ENCODE assay signal across 1 cellular context in genomic region chr1:184051485-184052193, GRCh38.
A peak's percentile ranks its signal among the peaks of the same experiment; 100 is the strongest.
TF ChIP-seq lines count a peak whose summit lies in the region.

Gene TSEN15, plus strand, starts transcription at chr1:184051730. Its CDS starts 26 bp downstream, at chr1:184051756.

TF ChIP-seq in GM12878, 131 proteins besides CTCF, POLR2A, EP300 and RAD21 (continued from another document and continues in another):
- TF ChIP-seq ZNF592 (IDR thresholded peaks at IDR 0.05) (peak; percentile 72), ESRRA (IDR thresholded peaks at IDR 0.05; ENCODE audit: low read length) (peak; percentile 65; the same call in 1 of the 2 replicates), DPF2 (IDR thresholded peaks at IDR 0.05) (peak; percentile 77), FOXM1 (IDR thresholded peaks at IDR 0.05; ENCODE audit: low read depth, low read length) (peak; percentile 40; the same call in 1 of the 2 replicates), CEBPZ (IDR thresholded peaks at IDR 0.05; ENCODE audit: low read depth, low read length) (no peak), IRF3 (IDR thresholded peaks at IDR 0.05) (no peak; the same call in none of the 2 replicates), TBL1XR1 (IDR thresholded peaks at IDR 0.05; ENCODE audit: low read depth, low read length) (peak; percentile 60; the same call in 1 of the 2 replicates), CREB1 (IDR thresholded peaks at IDR 0.05; ENCODE audit: low read depth) (peak; percentile 55; the same call in 1 of the 2 replicates), EZH2 (IDR thresholded peaks at IDR 0.05; ENCODE audit: borderline replicate concordance, control insufficient read depth, low read depth, low read length) (no peak), MLLT1 (IDR thresholded peaks at IDR 0.05) (no peak), IKZF2 (IDR thresholded peaks at IDR 0.05) (0 out of 4 replicates have a peak, but pooled peaks of 1 of the 2 experiments have one; percentile 21), RELB (IDR thresholded peaks at IDR 0.05; ENCODE audit: low read depth) (0 out of 2 replicates have a peak, but pooled peaks have one; percentile 63), ATF3 (IDR thresholded peaks at IDR 0.05; ENCODE audit: borderline replicate concordance, extremely low read depth, low read depth, low read length) (no peak), ZZZ3 (IDR thresholded peaks at IDR 0.05; ENCODE audit: control insufficient read depth, insufficient read length, low read depth) (no peak), SMAD5 (IDR thresholded peaks at IDR 0.05; ENCODE audit: low read depth) (no peak; the same call in 1 of the 2 replicates), NFYA (IDR thresholded peaks at IDR 0.05; ENCODE audit: borderline replicate concordance, low read depth, low read length) (no peak), NRF1 (conservative IDR thresholded peaks at IDR 0.05; ENCODE audit: low read depth, low read length) (no peak; the same call in 1 of the 2 replicates), SUPT20H (IDR thresholded peaks at IDR 0.05; ENCODE audit: borderline replicate concordance, control insufficient read depth, low read depth, low read length) (no peak), ZBTB4 (CRISPR knock-in tag; IDR thresholded peaks at IDR 0.05) (no peak), RCOR1 (conservative IDR thresholded peaks at IDR 0.05; ENCODE audit: low read depth, low read length) (peak; percentile 95), SMAD1 (IDR thresholded peaks at IDR 0.05; ENCODE audit: low read depth, partially characterized antibody) (no peak), SIN3A (IDR thresholded peaks at IDR 0.05; ENCODE audit: low read depth, low read length) (peak; percentile 93), PRDM15 (CRISPR knock-in tag; IDR thresholded peaks at IDR 0.05) (no peak), ATF7 (IDR thresholded peaks at IDR 0.05; ENCODE audit: low read depth) (no peak), NFIC (IDR thresholded peaks at IDR 0.05; ENCODE audit: low read depth, low read length) (no peak; the same call in 1 of the 2 replicates), PAX8 (IDR thresholded peaks at IDR 0.05) (no peak), ZNF384 (IDR thresholded peaks at IDR 0.05; ENCODE audit: borderline replicate concordance, low read depth, low read length) (no peak), NKRF (conservative IDR thresholded peaks at IDR 0.05) (peak; percentile 95), RELA (IDR thresholded peaks at IDR 0.05; ENCODE audit: borderline replicate concordance, partially characterized antibody) (no peak), SIX5 (IDR thresholded peaks at IDR 0.05; ENCODE audit: low read depth, low read length, severe bottlenecking) (peak; percentile 52)
